Comparison of ENCODE assay signal across 14 cellular contexts in the genomic region with DNA sequence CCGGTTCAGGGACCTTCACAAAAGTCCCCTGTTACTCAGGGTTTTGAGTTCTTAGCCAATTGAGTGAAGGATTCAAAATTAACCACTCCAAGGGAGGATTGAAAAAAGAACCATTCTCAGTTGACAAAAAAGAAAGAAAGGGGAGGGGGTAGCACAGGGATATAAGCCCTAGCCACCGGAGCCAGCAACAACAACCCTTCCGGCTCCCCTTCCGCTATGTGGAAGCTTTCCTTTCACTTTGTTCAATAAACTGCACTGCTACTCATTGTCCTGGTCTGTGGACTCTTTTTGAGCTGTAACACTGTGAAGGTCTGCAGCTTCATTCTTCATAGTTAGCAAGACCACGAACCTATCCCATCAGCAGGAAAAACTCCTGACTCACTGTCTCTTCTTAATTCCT.
DNase-seq lines count a peak whose midpoint lies in the region.
"Had no signal": no experiment of that assay in that cellular context is flagged by ENCODE, and none has a peak within 500 bp of the region (broad histone marks: within the 10 kb centered on the region; RNA-seq: fewer than 3 reads in every experiment).

No MANE protein-coding gene starts in this region.

- H3K27me3 Mint-ChIP-seq in activated CD4-positive, alpha-beta T cell treated with anti-CD3 and anti-CD28 coated beads, Interleukin-2, amount 10 ng/mL, durations not matched to agents 24 days and 14 days, result no peaks in the 10 kb centered on the region
- H3K27me3 Mint-ChIP-seq: B cell; CD4-positive, alpha-beta T cell had no signal

- H3K9me3 Mint-ChIP-seq in activated CD4-positive, alpha-beta T cell treated with anti-CD3 and anti-CD28 coated beads, Interleukin-2, amount 10 ng/mL, durations not matched to agents 24 days and 14 days, result peaks cover 16% of the 10 kb centered on the region

- H3K4me1 Mint-ChIP-seq in activated CD4-positive, alpha-beta T cell treated with anti-CD3 and anti-CD28 coated beads, Interleukin-2, amount 10 ng/mL, durations not matched to agents 24 days and 14 days, result no peaks in the 10 kb centered on the region
- H3K4me1 Mint-ChIP-seq: B cell had no signal

- peak; percentile 29 for DNase-seq in HT1080 (ENCODE audit: low read depth)
- no peak for DNase-seq in NAMALWA (ENCODE audit: low spot score)
- DNase-seq in T-helper 1 cell, result no peak
- no peak for DNase-seq in HAP-1 (ENCODE audit: low spot score in 2 of 2)
- no peak for DNase-seq in activated CD4-positive, alpha-beta T cell treated with anti-CD3 and anti-CD28 coated beads, Interleukin-2, amount 10 ng/mL, durations not matched to agents 24 days and 14 days
- DNase-seq: C1 segment of cervical spinal cord; CD4-positive, alpha-beta T cell; DMS79; GDM1; IMR-90; KBM-7 had no signal

- H3K4me3 Mint-ChIP-seq in activated CD4-positive, alpha-beta T cell treated with anti-CD3 and anti-CD28 coated beads, Interleukin-2, amount 10 ng/mL, durations not matched to agents 24 days and 14 days, result no peak overlapping the region
- H3K4me3 Mint-ChIP-seq: B cell; CD4-positive, alpha-beta T cell had no signal

- H3K36me3 Mint-ChIP-seq in activated CD4-positive, alpha-beta T cell treated with anti-CD3 and anti-CD28 coated beads, Interleukin-2, amount 10 ng/mL, durations not matched to agents 24 days and 14 days (ENCODE audit: low read depth), result no peaks in the 10 kb centered on the region

- H3K27ac ChIP-seq in ectodermal cell (ENCODE audit: insufficient read depth, low read depth, low read length, poor library complexity, severe bottlenecking), result peak overlapping the region; percentile 50

- intact Hi-C loops in activated CD4-positive, alpha-beta T cell treated with anti-CD3 and anti-CD28 coated beads, Interleukin-2, amount 10 ng/mL, durations not matched to agents 24 days and 14 days (cut with micrococcal nuclease), result no loop called here

- H3K27ac Mint-ChIP-seq in activated CD4-positive, alpha-beta T cell treated with anti-CD3 and anti-CD28 coated beads, Interleukin-2, amount 10 ng/mL, durations not matched to agents 24 days and 14 days, result no peak overlapping the region
- H3K27ac Mint-ChIP-seq: B cell; CD4-positive, alpha-beta T cell had no signal

- H3K36me3 ChIP-seq in ectodermal cell (ENCODE audit: control insufficient read depth, insufficient read depth, low read length), result no peaks in the 10 kb centered on the region
- H3K36me3 ChIP-seq in iPS-15b (ENCODE audit: control insufficient read depth, insufficient read depth, low read length), result no peaks in the 10 kb centered on the region
- H3K36me3 ChIP-seq in HAP-1 (replicated peaks), result no peaks in the 10 kb centered on the region

- H3K4me1 ChIP-seq in ectodermal cell (ENCODE audit: control insufficient read depth, insufficient read depth, low read length) (no peaks in the 10 kb centered on the region), iPS-15b (ENCODE audit: control insufficient read depth, insufficient read depth, low read length) (peaks cover 11% of the 10 kb centered on the region), HAP-1 (no peaks in the 10 kb centered on the region)

- H3K9me3 ChIP-seq in ectodermal cell (ENCODE audit: control insufficient read depth, low read length) (no peaks in the 10 kb centered on the region), iPS-15b (ENCODE audit: control insufficient read depth, insufficient read depth, low read length) (no peaks in the 10 kb centered on the region), HAP-1 (no peaks in the 10 kb centered on the region)

- H3K9ac ChIP-seq in iPS-15b (ENCODE audit: low read depth, low read length), result no peak overlapping the region

- no peak overlapping the region for H3K4me3 ChIP-seq in ectodermal cell (ENCODE audit: insufficient read depth, low read depth, low read length)
- H3K4me3 ChIP-seq in iPS-15b (ENCODE audit: low read depth, low read length), result peak overlapping the region; percentile 16
- H3K4me3 ChIP-seq in HAP-1, result no peak overlapping the region

- H3K27me3 ChIP-seq in ectodermal cell (ENCODE audit: control insufficient read depth, insufficient read depth, low read length, poor library complexity, severe bottlenecking) (no peaks in the 10 kb centered on the region), iPS-15b (ENCODE audit: control insufficient read depth, insufficient read depth, low read length) (no peaks in the 10 kb centered on the region), HAP-1 (ENCODE audit: low read depth) (no peaks in the 10 kb centered on the region)

- WGBS in ectodermal cell, 2 experiments, result 84 to 86% methylated on average over 5 of the region's 5 CpGs

- in situ Hi-C loops in HAP-1 (cut with MboI; ENCODE audit: low sequenced_read_pairs), result no loop called here
